ENCODE assay signal across 8 cellular contexts in the genomic region with DNA sequence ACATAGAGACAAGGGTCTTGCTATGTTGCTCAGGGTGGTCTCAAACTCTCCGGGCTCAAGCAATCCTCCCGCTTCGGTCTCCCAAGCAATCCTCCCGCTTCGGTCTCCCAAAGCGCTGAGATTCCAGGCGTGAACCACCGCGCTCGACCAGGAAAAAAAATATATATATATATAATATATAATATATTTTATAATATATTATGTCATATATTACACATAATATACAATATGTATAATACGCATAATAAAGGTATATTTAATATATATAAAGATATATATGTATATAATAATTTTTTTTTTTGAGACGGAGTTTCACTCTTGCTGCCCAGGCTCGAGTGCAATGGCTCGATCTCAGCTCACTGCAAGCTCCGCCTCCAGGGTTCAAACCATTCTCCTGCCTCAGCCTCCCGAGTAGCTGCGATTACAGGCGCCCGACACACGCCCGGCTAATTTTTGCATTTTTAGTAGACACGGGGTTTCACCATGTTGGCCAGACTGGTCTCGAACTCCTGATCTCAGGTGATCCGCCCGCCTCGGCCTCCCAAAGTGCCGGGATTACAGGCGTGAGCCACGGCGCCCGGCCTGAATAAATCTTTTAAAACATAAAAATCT. TPM values are rescaled to one million over a fixed set of nuclear protein-coding genes. Genes with fewer than 3 reads are reported as not detected.
DNase-seq lines count a peak whose midpoint lies in the region; ATAC-seq and TF ChIP-seq lines count a peak whose summit lies in the region.
"Not testable (repeated sequence)": the region's sequence is repeated elsewhere in the genome, so short reads cannot be mapped to it uniquely, and the experiment has no call there.

No MANE protein-coding gene starts in this region.

- BruUV-seq in OCI-LY7 (replicated peaks; lab: Mats Ljungman, UMichigan) = not testable (repeated sequence)

- H3K79me2 ChIP-seq in OCI-LY7 (ENCODE audit: insufficient read depth, low read depth, low read length) = not testable (repeated sequence)

- not testable (repeated sequence) for DNase-seq in GM06990 (ENCODE audit: extremely low read depth, insufficient read length); OCI-LY7 (ENCODE audit: low spot score); activated CD4-positive, alpha-beta memory T cell treated with anti-CD3 and anti-CD28 coated beads for 36 hours; activated naive CD8-positive, alpha-beta T cell treated with anti-CD3 and anti-CD28 coated beads, Interleukin-2, amount 50 U/mL, for 24 hours; fibroblast of the aortic adventitia (ENCODE audit: low read depth); type B pancreatic cell (ENCODE audit: extremely low spot score, unreplicated experiment)

- not testable (repeated sequence) for H3K9me2 ChIP-seq in OCI-LY7 (ENCODE audit: insufficient read depth, low read length)

- not testable (repeated sequence) for TF ChIP-seq CTCF in GM06990 (IDR thresholded peaks at IDR 0.05; ENCODE audit: insufficient read depth, low read length, poor library complexity, severe bottlenecking); OCI-LY7 (conservative IDR thresholded peaks at IDR 0.05; ENCODE audit: low read length); fibroblast of the aortic adventitia (IDR thresholded peaks at IDR 0.05; ENCODE audit: insufficient read depth, low read length); nephron (IDR thresholded peaks at IDR 0.05; ENCODE audit: unreplicated experiment in 3 of 3); type B pancreatic cell (conservative IDR thresholded peaks at IDR 0.05)

- H3K36me3 ChIP-seq in GM06990 (ENCODE audit: control insufficient read depth, insufficient read depth, low read length); OCI-LY7 (ENCODE audit: insufficient read depth, low read length): not testable (repeated sequence)

- not testable (repeated sequence) for H2AFZ ChIP-seq in OCI-LY7 (ENCODE audit: low read length)

- not testable (repeated sequence) for H3K9me3 Mint-ChIP-seq in activated CD4-positive, alpha-beta memory T cell treated with anti-CD3 and anti-CD28 coated beads for 36 hours; activated naive CD8-positive, alpha-beta T cell treated with anti-CD3 and anti-CD28 coated beads, Interleukin-2, amount 50 U/mL, for 24 hours; nephron; type B pancreatic cell

- H3K9me3 ChIP-seq in OCI-LY7 (ENCODE audit: low read length) = not testable (repeated sequence)

- H3K27ac ChIP-seq in OCI-LY7 (ENCODE audit: low read depth, low read length, poor library complexity, severe bottlenecking) = not testable (repeated sequence)

- H3K4me3 Mint-ChIP-seq in activated CD4-positive, alpha-beta memory T cell treated with anti-CD3 and anti-CD28 coated beads for 36 hours = peak overlapping the region; percentile 66
- peak overlapping the region; percentile 57 for H3K4me3 Mint-ChIP-seq in activated naive CD8-positive, alpha-beta T cell treated with anti-CD3 and anti-CD28 coated beads, Interleukin-2, amount 50 U/mL, for 24 hours
- peak overlapping the region in 2 of 3 experiments; percentile 35 to 69 for H3K4me3 Mint-ChIP-seq in nephron
- H3K4me3 Mint-ChIP-seq in type B pancreatic cell = peak overlapping the region; percentile 36

- ATAC-seq in HG02759 (IDR thresholded peaks at IDR 0.05; ENCODE audit: unreplicated experiment) = peak; percentile 13
- peak; percentile 16 for ATAC-seq in activated naive CD8-positive, alpha-beta T cell treated with anti-CD3 and anti-CD28 coated beads, Interleukin-2, amount 50 U/mL, for 24 hours

- not testable (repeated sequence) for H3K27me3 Mint-ChIP-seq in activated CD4-positive, alpha-beta memory T cell treated with anti-CD3 and anti-CD28 coated beads for 36 hours; activated naive CD8-positive, alpha-beta T cell treated with anti-CD3 and anti-CD28 coated beads, Interleukin-2, amount 50 U/mL, for 24 hours; nephron (ENCODE audit: low read depth); type B pancreatic cell

- H3K4me2 ChIP-seq in OCI-LY7 (ENCODE audit: low read length) = not testable (repeated sequence)

- not testable (repeated sequence) for H3K4me1 ChIP-seq in OCI-LY7 (ENCODE audit: insufficient read depth, low read length, poor library complexity, severe bottlenecking)

- H3K4me3 ChIP-seq in GM06990 (replicated peaks; ENCODE audit: low read depth, low read length) = peak overlapping the region; percentile 45
- peak overlapping the region; percentile 57 for H3K4me3 ChIP-seq in OCI-LY7 (ENCODE audit: low read depth, low read length, poor library complexity, severe bottlenecking)
- peak overlapping the region; percentile 42 for H3K4me3 ChIP-seq in fibroblast of the aortic adventitia (ENCODE audit: low read depth, low read length)

- not testable (repeated sequence) for H3K27ac Mint-ChIP-seq in activated CD4-positive, alpha-beta memory T cell treated with anti-CD3 and anti-CD28 coated beads for 36 hours; activated naive CD8-positive, alpha-beta T cell treated with anti-CD3 and anti-CD28 coated beads, Interleukin-2, amount 50 U/mL, for 24 hours; nephron; type B pancreatic cell

- CTCF ChIA-PET in OCI-LY7 (lab: Charles Lee; ENCODE audit: unreplicated experiment); activated CD4-positive, alpha-beta memory T cell treated with anti-CD3 and anti-CD28 coated beads for 36 hours (lab: Charles Lee): not testable (repeated sequence)

- not testable (repeated sequence) for H3K36me3 Mint-ChIP-seq in activated CD4-positive, alpha-beta memory T cell treated with anti-CD3 and anti-CD28 coated beads for 36 hours; activated naive CD8-positive, alpha-beta T cell treated with anti-CD3 and anti-CD28 coated beads, Interleukin-2, amount 50 U/mL, for 24 hours (ENCODE audit: low read depth); nephron (ENCODE audit: low read depth); type B pancreatic cell

- intact Hi-C loops in OCI-LY7 (cut with micrococcal nuclease; ENCODE audit: unreplicated experiment); activated CD4-positive, alpha-beta memory T cell treated with anti-CD3 and anti-CD28 coated beads for 36 hours (cut with micrococcal nuclease): not testable (repeated sequence)

- not testable (repeated sequence) for H3K27me3 ChIP-seq in GM06990 (replicated peaks; ENCODE audit: control insufficient read depth, insufficient read depth, low read length)

- not testable (repeated sequence) for H4K20me1 ChIP-seq in OCI-LY7 (ENCODE audit: insufficient read depth, low read length)

- H3K4me1 Mint-ChIP-seq in activated CD4-positive, alpha-beta memory T cell treated with anti-CD3 and anti-CD28 coated beads for 36 hours (ENCODE audit: low read depth); activated naive CD8-positive, alpha-beta T cell treated with anti-CD3 and anti-CD28 coated beads, Interleukin-2, amount 50 U/mL, for 24 hours; nephron; type B pancreatic cell (ENCODE audit: unreplicated experiment): not testable (repeated sequence)

- POLR2A ChIA-PET in OCI-LY7 (lab: Charles Lee); activated CD4-positive, alpha-beta memory T cell treated with anti-CD3 and anti-CD28 coated beads for 36 hours (lab: Charles Lee): not testable (repeated sequence)

RNA-seq across cellular contexts. Expression of a gene that starts 38.2 kb away (rescaled TPM):
- 4.2 and 8.3 TPM in 2 replicates for total RNA-seq in OCI-LY7 (2014; rRNA removed; shearing (Covaris generic))
- total RNA-seq in OCI-LY7 (2022) = 14.6 and 17.1 TPM in 2 replicates
- total RNA-seq in activated CD4-positive, alpha-beta memory T cell treated with anti-CD3 and anti-CD28 coated beads for 36 hours = 1 to 10 TPM; 2.8 to 3.2 TPM
- total RNA-seq in fibroblast of the aortic adventitia (ENCODE audit: low replicate concordance) = 8.4 and 13.9 TPM in 2 replicates
- 18.6 and 20.6 TPM in 2 replicates for total RNA-seq in type B pancreatic cell (ENCODE audit: low replicate concordance)
